1 cellular context compared by ENCODE assay signal in the genomic region with DNA sequence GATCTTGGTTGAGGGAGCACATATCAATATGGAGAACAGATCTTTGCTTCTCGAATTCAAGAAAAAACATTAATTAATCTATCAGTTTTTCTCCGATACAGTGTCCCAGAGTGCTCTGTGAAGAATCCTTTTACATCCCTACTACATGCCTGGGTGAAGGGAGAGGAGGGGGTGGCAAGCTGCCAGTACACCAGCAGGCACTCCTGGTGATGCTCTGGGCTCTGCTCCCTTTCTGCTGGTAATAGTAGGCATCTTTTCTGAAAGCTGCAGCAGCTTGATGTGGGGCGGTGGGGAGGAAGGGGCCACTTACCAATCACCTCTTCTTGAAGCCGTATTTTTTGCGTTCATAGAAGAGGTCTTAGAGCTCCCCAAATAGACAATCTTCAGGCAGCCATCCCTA.
TF ChIP-seq lines count a peak whose summit lies in the region.

No MANE protein-coding gene starts in this region.

TF ChIP-seq in IMR-90, 13 proteins besides CTCF, POLR2A, EP300 and RAD21:
- TF ChIP-seq, protein P1, sequence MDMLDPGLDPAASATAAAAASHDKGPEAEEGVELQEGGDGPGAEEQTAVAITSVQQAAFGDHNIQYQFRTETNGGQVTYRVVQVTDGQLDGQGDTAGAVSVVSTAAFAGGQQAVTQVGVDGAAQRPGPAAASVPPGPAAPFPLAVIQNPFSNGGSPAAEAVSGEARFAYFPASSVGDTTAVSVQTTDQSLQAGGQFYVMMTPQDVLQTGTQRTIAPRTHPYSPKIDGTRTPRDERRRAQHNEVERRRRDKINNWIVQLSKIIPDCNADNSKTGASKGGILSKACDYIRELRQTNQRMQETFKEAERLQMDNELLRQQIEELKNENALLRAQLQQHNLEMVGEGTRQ (IDR thresholded peaks at IDR 0.05; ENCODE audit: low read depth, low read length), result no peak
- no peak for TF ChIP-seq MAFK (IDR thresholded peaks at IDR 0.05; ENCODE audit: low read depth, low read length)
- TF ChIP-seq RFX5 (IDR thresholded peaks at IDR 0.05; ENCODE audit: low read depth, low read length), result no peak
- no peak for TF ChIP-seq CHD1 (IDR thresholded peaks at IDR 0.05; ENCODE audit: low read depth, low read length)
- TF ChIP-seq CEBPB (IDR thresholded peaks at IDR 0.05; ENCODE audit: low read depth, low read length), result no peak
- no peak for TF ChIP-seq RCOR1 (IDR thresholded peaks at IDR 0.05; ENCODE audit: insufficient replicate concordance, low read length)
- TF ChIP-seq MAZ (IDR thresholded peaks at IDR 0.05; ENCODE audit: borderline replicate concordance, low read depth, low read length), result no peak
- no peak for TF ChIP-seq MXI1 (IDR thresholded peaks at IDR 0.05; ENCODE audit: borderline replicate concordance, low read depth, low read length)
- TF ChIP-seq, protein P2, sequence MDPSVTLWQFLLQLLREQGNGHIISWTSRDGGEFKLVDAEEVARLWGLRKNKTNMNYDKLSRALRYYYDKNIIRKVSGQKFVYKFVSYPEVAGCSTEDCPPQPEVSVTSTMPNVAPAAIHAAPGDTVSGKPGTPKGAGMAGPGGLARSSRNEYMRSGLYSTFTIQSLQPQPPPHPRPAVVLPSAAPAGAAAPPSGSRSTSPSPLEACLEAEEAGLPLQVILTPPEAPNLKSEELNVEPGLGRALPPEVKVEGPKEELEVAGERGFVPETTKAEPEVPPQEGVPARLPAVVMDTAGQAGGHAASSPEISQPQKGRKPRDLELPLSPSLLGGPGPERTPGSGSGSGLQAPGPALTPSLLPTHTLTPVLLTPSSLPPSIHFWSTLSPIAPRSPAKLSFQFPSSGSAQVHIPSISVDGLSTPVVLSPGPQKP (IDR thresholded peaks at IDR 0.05; ENCODE audit: borderline replicate concordance, low read depth, low read length), result no peak
- TF ChIP-seq SMC3 (IDR thresholded peaks at IDR 0.05; ENCODE audit: low read depth, low read length), result no peak
- no peak for TF ChIP-seq FOS (IDR thresholded peaks at IDR 0.05; ENCODE audit: low read depth, low read length)
- TF ChIP-seq BHLHE40 (IDR thresholded peaks at IDR 0.05; ENCODE audit: low read depth, low read length), result no peak
- TF ChIP-seq NFE2L2 (IDR thresholded peaks at IDR 0.05; ENCODE audit: low read depth, low read length), result no peak
TF ChIP-seq in IMR-90: peak in this region for 0.
